Comparison of ENCODE assay signal across 23 cellular contexts in genomic region chr3:126998320-126998719, GRCh38. TPM values are rescaled to one million over a fixed set of nuclear protein-coding genes. Genes with fewer than 3 reads are reported as not detected.
DNase-seq lines count a peak whose midpoint lies in the region; ATAC-seq and TF ChIP-seq lines count a peak whose summit lies in the region.
"Had no signal": no experiment of that assay in that cellular context is flagged by ENCODE, and none has a peak within 500 bp of the region (broad histone marks: within the 10 kb centered on the region; RNA-seq: fewer than 3 reads in every experiment).

No MANE protein-coding gene starts in this region.

- H3K9me3 Mint-ChIP-seq in HFFc6, result no peaks in the 10 kb centered on the region
- no peaks in the 10 kb centered on the region for H3K9me3 Mint-ChIP-seq in memory B cell
- H3K9me3 Mint-ChIP-seq: activated B cell treated with CpG ODN at 0.5 μM for 24 hours; activated CD4-positive, alpha-beta memory T cell treated with anti-CD3 and anti-CD28 coated beads for 36 hours; nephron; stimulated activated naive B cell treated with anti-CD40 and anti-IgM and Interleukin-4, amounts not matched to agents 10 μg/mL and 1 μg/mL and 100 μg/mL, for 72 hours; T-helper 2 cell treated with Interferon-gamma antibody and Interleukin-4, amounts not matched to agents 5 μg/mL and 100 μg/mL, for 36 hours had no signal

- no peaks in the 10 kb centered on the region for H3K36me3 Mint-ChIP-seq in HFFc6 (ENCODE audit: low read depth)
- peaks cover 2% of the 10 kb centered on the region for H3K36me3 Mint-ChIP-seq in memory B cell
- H3K36me3 Mint-ChIP-seq: activated CD4-positive, alpha-beta memory T cell treated with anti-CD3 and anti-CD28 coated beads for 36 hours had no signal

- ATAC-seq in RWPE2 (ENCODE audit: low read depth), result no peak
- peak; percentile 27 for ATAC-seq in memory B cell (ENCODE audit: low read depth)
- no peak for ATAC-seq in HG03045 (IDR thresholded peaks at IDR 0.05; ENCODE audit: unreplicated experiment)
- ATAC-seq: stimulated activated naive B cell treated with anti-CD40 and anti-IgM and Interleukin-4, amounts not matched to agents 10 μg/mL and 1 μg/mL and 100 μg/mL, for 72 hours had no signal

- H3K27ac Mint-ChIP-seq in HFFc6 (peak overlapping the region; percentile 39), memory B cell (no peak overlapping the region)
- H3K27ac Mint-ChIP-seq: activated B cell treated with CpG ODN at 0.5 μM for 24 hours; activated CD4-positive, alpha-beta memory T cell treated with anti-CD3 and anti-CD28 coated beads for 36 hours; nephron; progenitor cell of endocrine pancreas; T-helper 2 cell treated with Interferon-gamma antibody and Interleukin-4, amounts not matched to agents 5 μg/mL and 100 μg/mL, for 36 hours had no signal

- H3K27me3 Mint-ChIP-seq in HFFc6 (ENCODE audit: insufficient read depth) (no peaks in the 10 kb centered on the region; the same call in 1 of the 2 replicates), memory B cell (no peaks in the 10 kb centered on the region)
- H3K27me3 Mint-ChIP-seq: activated B cell treated with CpG ODN at 0.5 μM for 24 hours; activated CD4-positive, alpha-beta memory T cell treated with anti-CD3 and anti-CD28 coated beads for 36 hours; progenitor cell of endocrine pancreas; stimulated activated naive B cell treated with anti-CD40 and anti-IgM and Interleukin-4, amounts not matched to agents 10 μg/mL and 1 μg/mL and 100 μg/mL, for 72 hours had no signal

- no peak for TF ChIP-seq CTCF in HFFc6 (IDR thresholded peaks at IDR 0.05)
- no peak for TF ChIP-seq CTCF in RWPE2 (IDR thresholded peaks at IDR 0.05; ENCODE audit: poor library complexity, severe bottlenecking)
- TF ChIP-seq CTCF in tibial artery (IDR thresholded peaks at IDR 0.05), result no peak

- H3K4me1 Mint-ChIP-seq in HFFc6 (ENCODE audit: low read depth) (peaks cover 19% of the 10 kb centered on the region), memory B cell (peaks cover 8% of the 10 kb centered on the region)

- H3K4me1 ChIP-seq in RWPE2 (ENCODE audit: insufficient read depth, poor library complexity, severe bottlenecking) (peaks cover 19% of the 10 kb centered on the region), tibial artery (peaks cover 11 to 99% (median 71%) of the 10 kb centered on the region in 4 donors)

- H3K27ac ChIP-seq in RWPE2 (ENCODE audit: poor library complexity, severe bottlenecking), result peak overlapping the region; percentile 14
- peak overlapping the region; percentile 73 to 84 for H3K27ac ChIP-seq in tibial artery
- H3K27ac ChIP-seq: cardiac muscle cell, KMS-11, SK-N-MC, thyroid gland had no signal

- H3K4me3 ChIP-seq in RWPE2 (ENCODE audit: severe bottlenecking) (no peak overlapping the region), tibial artery (no peak overlapping the region)
- H3K4me3 ChIP-seq: cardiac muscle cell, SK-N-MC, thyroid gland had no signal

- no peak for DNase-seq in HFFc6
- DNase-seq in RWPE2 (ENCODE audit: low spot score), result no peak
- DNase-seq in memory B cell (ENCODE audit: low spot score in 2 of 2), result no peak
- no peak for DNase-seq in tibial artery
- no peak for DNase-seq in Ammon's horn (ENCODE audit: low spot score)
- no peak for DNase-seq in dedifferentiated amniotic fluid mesenchymal stem cell (ENCODE audit: extremely low spot score)
- DNase-seq: activated B cell treated with CpG ODN at 0.5 μM for 24 hours; activated CD4-positive, alpha-beta memory T cell treated with anti-CD3 and anti-CD28 coated beads for 36 hours; activated naive CD4-positive, alpha-beta T cell; foreskin fibroblast; NCI-H1930; NCI-H446; NK-92 treated with Interleukin-12 subunit alpha and Interleukin-12 subunit beta, amount 100 ng/mL, for 24 hours; stimulated activated CD4-positive, alpha-beta T cell treated with anti-CD3 and anti-CD28 coated beads, Interleukin-1b, Interleukin-23, amount 100 ng/mL, for 48 hours; stimulated activated naive B cell treated with anti-CD40 and anti-IgM and Interleukin-4, amounts not matched to agents 10 μg/mL and 1 μg/mL and 100 μg/mL, for 72 hours; thyroid gland had no signal

- H3K4me3 Mint-ChIP-seq in HFFc6, result no peak overlapping the region
- H3K4me3 Mint-ChIP-seq in memory B cell, result no peak overlapping the region
- H3K4me3 Mint-ChIP-seq: activated B cell treated with CpG ODN at 0.5 μM for 24 hours; activated CD4-positive, alpha-beta memory T cell treated with anti-CD3 and anti-CD28 coated beads for 36 hours; nephron; stimulated activated naive B cell treated with anti-CD40 and anti-IgM and Interleukin-4, amounts not matched to agents 10 μg/mL and 1 μg/mL and 100 μg/mL, for 72 hours; T-helper 2 cell treated with Interferon-gamma antibody and Interleukin-4, amounts not matched to agents 5 μg/mL and 100 μg/mL, for 36 hours had no signal

- H3K27me3 ChIP-seq in RWPE2 (ENCODE audit: insufficient read depth, poor library complexity, severe bottlenecking), result no peaks in the 10 kb centered on the region
- no peaks in the 10 kb centered on the region for H3K27me3 ChIP-seq in tibial artery
- H3K27me3 ChIP-seq: cardiac muscle cell, thyroid gland had no signal

- no peaks in the 10 kb centered on the region for H3K9me3 ChIP-seq in RWPE2 (ENCODE audit: severe bottlenecking)
- no peaks in the 10 kb centered on the region for H3K9me3 ChIP-seq in tibial artery
- H3K9me3 ChIP-seq: thyroid gland had no signal

- H3K36me3 ChIP-seq in RWPE2 (ENCODE audit: low read depth) (peaks cover 26% of the 10 kb centered on the region), tibial artery (no peaks in the 10 kb centered on the region)
- H3K36me3 ChIP-seq: cardiac muscle cell, thyroid gland had no signal

- intact Hi-C loops in tibial artery (cut with DNase I; ENCODE audit: low total_unique reads), result no loop called here

RNA-seq across cellular contexts. Expression of gene PLXNA1, which starts 15.4 kb away (rescaled TPM):
- total RNA-seq in HFFc6 (2021; fragmentation: NEBNext Ultra II Directional; extraction: Animal tissue kit (Norgen Biotek cat#: 25700)), result 10 to 100 TPM; 40.8 to 56.1 (median 45.4) TPM
